Comparison of ENCODE assay signal across 8 cellular contexts in the genomic region with DNA sequence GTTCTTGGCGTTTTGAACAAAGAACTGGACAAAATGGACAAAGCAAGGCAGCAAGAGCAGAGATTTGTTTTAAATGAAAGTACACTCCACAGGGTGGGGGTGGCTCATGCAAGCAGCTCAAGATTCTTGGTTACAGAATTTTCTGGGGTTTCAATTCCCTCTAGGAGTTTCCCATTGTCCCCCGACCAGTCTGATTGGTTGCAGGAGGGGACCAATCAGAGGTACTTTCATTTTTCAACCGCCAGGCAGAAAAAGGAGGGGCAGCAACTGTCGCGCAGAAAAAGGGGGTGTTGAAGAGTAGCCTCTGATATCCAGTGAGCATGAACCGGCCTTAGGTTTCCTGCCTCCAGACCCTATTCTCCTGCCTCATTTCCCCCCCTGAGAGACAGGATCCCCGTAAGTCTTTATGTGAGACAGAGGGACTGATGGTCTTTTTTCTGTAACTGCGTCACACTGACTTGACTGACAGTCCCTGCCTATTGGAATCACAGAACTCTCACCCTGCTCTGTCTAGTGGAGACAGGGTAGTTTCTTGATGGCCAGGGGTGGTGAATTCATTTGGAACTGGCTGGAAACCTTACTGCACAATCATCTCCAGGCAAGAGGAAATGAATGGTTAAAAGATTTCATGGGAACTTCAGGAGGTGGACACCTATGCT. TPM values are rescaled to one million over a fixed set of nuclear protein-coding genes. Genes with fewer than 3 reads are reported as not detected.
DNase-seq lines count a peak whose midpoint lies in the region; ATAC-seq and TF ChIP-seq lines count a peak whose summit lies in the region.

No MANE protein-coding gene starts in this region.

- H3K36me3 ChIP-seq in GM06990 (ENCODE audit: control insufficient read depth, insufficient read depth, low read length) (no peaks in the 10 kb centered on the region), SK-N-SH (replicated peaks in 1 of 2; ENCODE audit: control insufficient read depth in 1 of 2, insufficient read depth in 2 of 2, low read length in 1 of 2) (peaks cover 0 to 8% of the 10 kb centered on the region in 2 experiments)

- ATAC-seq in GM21723 (IDR thresholded peaks at IDR 0.05; ENCODE audit: unreplicated experiment) (no peak), HG03095 (IDR thresholded peaks at IDR 0.05; ENCODE audit: unreplicated experiment) (no peak)

- no peaks in the 10 kb centered on the region for H3K9me3 ChIP-seq in SK-N-SH

- H3K9me2 ChIP-seq in SK-N-SH: no peaks in the 10 kb centered on the region

- H3K4me3 ChIP-seq in GM06990 (replicated peaks; ENCODE audit: low read depth, low read length) (peak overlapping the region; percentile 56), SK-N-SH (ENCODE audit: low read depth in 2 of 2, low read length in 1 of 2) (peak overlapping the region; percentile 53 to 74)

- peak overlapping the region; percentile 91 for H3K4me2 ChIP-seq in SK-N-SH

- H2AFZ ChIP-seq in SK-N-SH (ENCODE audit: low read depth): peak overlapping the region; percentile 90

- peak overlapping the region; percentile 24 to 92; a peak in 3 of 4 replicates for H3K27ac ChIP-seq in SK-N-SH (ENCODE audit: low read depth in 2 of 2, low read length in 1 of 2)

- H3F3A ChIP-seq in SK-N-SH (replicated peaks; ENCODE audit: insufficient read depth): peaks cover 4% of the 10 kb centered on the region

- no peaks in the 10 kb centered on the region for H3K27me3 ChIP-seq in GM06990 (replicated peaks; ENCODE audit: control insufficient read depth, insufficient read depth, low read length)
- no peaks in the 10 kb centered on the region for H3K27me3 ChIP-seq in SK-N-SH (ENCODE audit: insufficient read depth)

- peaks cover 41% of the 10 kb centered on the region for H3K79me2 ChIP-seq in SK-N-SH (ENCODE audit: insufficient read depth)

- 18% methylated on average over 8 of the region's 8 CpGs for WGBS in SK-N-SH (ENCODE audit: low lambda C conversion rate)

- no peaks in the 10 kb centered on the region for H4K20me1 ChIP-seq in SK-N-SH (ENCODE audit: insufficient read depth)

- POLR2A ChIA-PET in SK-N-SH (lab: Yijun Ruan, JAX): no interaction called here

- peak overlapping the region; percentile 88 for H3K9ac ChIP-seq in SK-N-SH

- no peaks in the 10 kb centered on the region for H3K4me1 ChIP-seq in SK-N-SH (ENCODE audit: control insufficient read depth in 1 of 2, insufficient read depth in 2 of 2, low read depth in 1 of 2, low read length in 1 of 2)

- TF ChIP-seq EP300 in SK-N-SH (IDR thresholded peaks at IDR 0.05; ENCODE audit: borderline replicate concordance in 1 of 2, low read depth in 1 of 2, low read length in 1 of 2): no peak

- DNase-seq in GM06990 (ENCODE audit: extremely low read depth, insufficient read length): peak; percentile 54
- DNase-seq in SK-N-SH: peak; percentile 33
- DNase-seq in fibroblast of gingiva (ENCODE audit: low read depth): peak; percentile 44
- peak; percentile 77 for DNase-seq in pons (ENCODE audit: low spot score)
- DNase-seq in iPS-NIHi11 (ENCODE audit: low spot score): no peak
- DNase-seq in NCI-H774 (lab: John Stamatoyannopoulos, UW): no peak

- TF ChIP-seq RAD21 in SK-N-SH (IDR thresholded peaks at IDR 0.05; ENCODE audit: low read length): no peak

- TF ChIP-seq CTCF in GM06990 (IDR thresholded peaks at IDR 0.05; ENCODE audit: insufficient read depth, low read length, poor library complexity, severe bottlenecking) (no peak), SK-N-SH (IDR thresholded peaks at IDR 0.05) (no peak)

- CTCF ChIA-PET in SK-N-SH (lab: Yijun Ruan, JAX): interaction anchor here (0.9 to 1.8 kb wide), 2 partner anchors 26 to 68 kb away, joined by 3 to 10 read pairs; no protein-coding TSS in a partner anchor

TF ChIP-seq in SK-N-SH, 30 proteins besides CTCF, POLR2A, EP300 and RAD21:
- TF ChIP-seq RFX5 (IDR thresholded peaks at IDR 0.05; ENCODE audit: low read length) (peak; percentile 66; the same call in 1 of the 2 replicates), FOXJ3 (CRISPR knock-in tag; IDR thresholded peaks at IDR 0.05) (no peak), TEAD4 (IDR thresholded peaks at IDR 0.05; ENCODE audit: borderline replicate concordance, insufficient read depth) (no peak), POLR2AphosphoS5 (IDR thresholded peaks at IDR 0.05; ENCODE audit: low read depth, low read length) (peak; percentile 41; the same call in 1 of the 2 replicates)
- TF ChIP-seq, protein P1, sequence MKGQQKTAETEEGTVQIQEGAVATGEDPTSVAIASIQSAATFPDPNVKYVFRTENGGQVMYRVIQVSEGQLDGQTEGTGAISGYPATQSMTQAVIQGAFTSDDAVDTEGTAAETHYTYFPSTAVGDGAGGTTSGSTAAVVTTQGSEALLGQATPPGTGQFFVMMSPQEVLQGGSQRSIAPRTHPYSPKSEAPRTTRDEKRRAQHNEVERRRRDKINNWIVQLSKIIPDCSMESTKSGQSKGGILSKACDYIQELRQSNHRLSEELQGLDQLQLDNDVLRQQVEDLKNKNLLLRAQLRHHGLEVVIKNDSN (IDR thresholded peaks at IDR 0.05; ENCODE audit: borderline replicate concordance, low read depth): no peak
- TF ChIP-seq, protein P2, sequence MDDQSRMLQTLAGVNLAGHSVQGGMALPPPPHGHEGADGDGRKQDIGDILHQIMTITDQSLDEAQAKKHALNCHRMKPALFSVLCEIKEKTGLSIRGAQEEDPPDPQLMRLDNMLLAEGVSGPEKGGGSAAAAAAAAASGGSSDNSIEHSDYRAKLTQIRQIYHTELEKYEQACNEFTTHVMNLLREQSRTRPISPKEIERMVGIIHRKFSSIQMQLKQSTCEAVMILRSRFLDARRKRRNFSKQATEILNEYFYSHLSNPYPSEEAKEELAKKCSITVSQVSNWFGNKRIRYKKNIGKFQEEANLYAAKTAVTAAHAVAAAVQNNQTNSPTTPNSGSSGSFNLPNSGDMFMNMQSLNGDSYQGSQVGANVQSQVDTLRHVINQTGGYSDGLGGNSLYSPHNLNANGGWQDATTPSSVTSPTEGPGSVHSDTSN (IDR thresholded peaks at IDR 0.05): peak; percentile 73
TF ChIP-seq in SK-N-SH: peak in this region for 3.

RNA-seq across cellular contexts. Expression of a gene that starts 59.4 kb away (rescaled TPM):
- not detected in 2 replicates for polyA plus RNA-seq in SK-N-SH (2012; rRNA removed)
- polyA plus RNA-seq in SK-N-SH (2012; cell fraction: cytosol; rRNA removed): not detected in 2 replicates
- not detected in 2 replicates for polyA plus RNA-seq in SK-N-SH (2012; cell fraction: nucleus; rRNA removed)

Comparison
In these comparisons a context has a peak if more than half of its experiments do, and no peak if none do; other contexts are left out.
1. DNase-seq: peak in GM06990 (single experiment), SK-N-SH (single experiment), fibroblast of gingiva (single experiment) and pons (single experiment); none in iPS-NIHi11 (single experiment) and NCI-H774 (single experiment).